In genomic region chr13:110388141-110388943, GRCh38 we compare ENCODE assay signal across 9 cellular contexts.
A peak's percentile ranks its signal among the peaks of the same experiment; 100 is the strongest.
DNase-seq lines count a peak whose midpoint lies in the region; ATAC-seq, FAIRE-seq and TF ChIP-seq lines count a peak whose summit lies in the region.
"Had no signal": no experiment of that assay in that cellular context is flagged by ENCODE, and none has a peak within 500 bp of the region (broad histone marks: within the 10 kb centered on the region; RNA-seq: fewer than 3 reads in every experiment).

No MANE protein-coding gene starts in this region.

- H3K9ac ChIP-seq in parathyroid adenoma = no peak overlapping the region

- no peak overlapping the region for H3K27ac Mint-ChIP-seq in activated CD4-positive, alpha-beta T cell treated with anti-CD3 and anti-CD28 coated beads for 36 hours
- H3K27ac Mint-ChIP-seq in activated CD8-positive, alpha-beta memory T cell treated with anti-CD3 and anti-CD28 coated beads, Interleukin-2, amount 10 ng/mL, durations not matched to agents 7 days and 5 days = no peak overlapping the region

- H3K9me3 Mint-ChIP-seq in activated CD4-positive, alpha-beta T cell treated with anti-CD3 and anti-CD28 coated beads for 36 hours (ENCODE audit: low read depth) = peaks cover 6% of the 10 kb centered on the region
- peaks cover 10% of the 10 kb centered on the region for H3K9me3 Mint-ChIP-seq in activated CD8-positive, alpha-beta memory T cell treated with anti-CD3 and anti-CD28 coated beads, Interleukin-2, amount 10 ng/mL, durations not matched to agents 7 days and 5 days (ENCODE audit: low read depth)

- peak overlapping the region; percentile 1 for H3K4me2 ChIP-seq in parathyroid adenoma (ENCODE audit: low read length)

- no peaks in the 10 kb centered on the region for H3K36me3 ChIP-seq in parathyroid adenoma (ENCODE audit: control insufficient read depth, insufficient read depth, low read length)

- H3K79me2 ChIP-seq in parathyroid adenoma = no peaks in the 10 kb centered on the region

- peak; percentile 93 for DNase-seq in DMS79 (lab: John Stamatoyannopoulos, UW)
- DNase-seq in NCI-H526 treated with DMSO at 0.1 percent for 48 hours (lab: John Stamatoyannopoulos, UW) = peak; percentile 45
- DNase-seq in fibroblast of peridontal ligament (ENCODE audit: extremely low read depth) = peak; percentile 83
- DNase-seq in activated CD4-positive, alpha-beta T cell treated with anti-CD3 and anti-CD28 coated beads, Interleukin-2, amount 50 U/mL, for 1 hour = no peak
- DNase-seq in activated CD4-positive, alpha-beta T cell treated with anti-CD3 and anti-CD28 coated beads for 36 hours = no peak
- DNase-seq in activated CD8-positive, alpha-beta memory T cell treated with anti-CD3 and anti-CD28 coated beads, Interleukin-2, amount 10 ng/mL, durations not matched to agents 7 days and 5 days = no peak
- DNase-seq in D721Med (ENCODE audit: insufficient read length, low spot score) = no peak
- DNase-seq: activated CD4-positive, alpha-beta T cell treated with anti-CD3 and anti-CD28 coated beads, Interleukin-2, amount 50 U/mL, for 4 hours had no signal

- POLR2A ChIA-PET in activated CD4-positive, alpha-beta T cell treated with anti-CD3 and anti-CD28 coated beads for 36 hours (lab: Charles Lee) = no interaction called here

- FAIRE-seq in D721Med (lab: Jason Lieb, UNC) = no peak

- H3K4me1 Mint-ChIP-seq in activated CD4-positive, alpha-beta T cell treated with anti-CD3 and anti-CD28 coated beads for 36 hours = peaks cover 8% of the 10 kb centered on the region
- H3K4me1 Mint-ChIP-seq in activated CD8-positive, alpha-beta memory T cell treated with anti-CD3 and anti-CD28 coated beads, Interleukin-2, amount 10 ng/mL, durations not matched to agents 7 days and 5 days = peaks cover 3% of the 10 kb centered on the region

- peaks cover 35% of the 10 kb centered on the region for H3K27me3 Mint-ChIP-seq in activated CD4-positive, alpha-beta T cell treated with anti-CD3 and anti-CD28 coated beads for 36 hours
- peaks cover 41% of the 10 kb centered on the region for H3K27me3 Mint-ChIP-seq in activated CD8-positive, alpha-beta memory T cell treated with anti-CD3 and anti-CD28 coated beads, Interleukin-2, amount 10 ng/mL, durations not matched to agents 7 days and 5 days

- no peaks in the 10 kb centered on the region for H3K27me3 ChIP-seq in parathyroid adenoma (ENCODE audit: control insufficient read depth, insufficient read depth, low read length)

- no peak overlapping the region for H3K4me3 ChIP-seq in parathyroid adenoma (ENCODE audit: low read depth, low read length)

- H3K27ac ChIP-seq in parathyroid adenoma = peak overlapping the region; percentile 53

- CTCF ChIA-PET in activated CD4-positive, alpha-beta T cell treated with anti-CD3 and anti-CD28 coated beads for 36 hours (lab: Charles Lee) = interaction anchor here (0.6 kb wide), 1 partner anchor 1487 kb away, joined by 4 read pairs; no protein-coding TSS in a partner anchor
- CTCF ChIA-PET in activated CD8-positive, alpha-beta memory T cell treated with anti-CD3 and anti-CD28 coated beads, Interleukin-2, amount 10 ng/mL, durations not matched to agents 7 days and 5 days (lab: Charles Lee) = no interaction called here

- H3K4me3 Mint-ChIP-seq in activated CD4-positive, alpha-beta T cell treated with anti-CD3 and anti-CD28 coated beads for 36 hours = no peak overlapping the region
- H3K4me3 Mint-ChIP-seq in activated CD8-positive, alpha-beta memory T cell treated with anti-CD3 and anti-CD28 coated beads, Interleukin-2, amount 10 ng/mL, durations not matched to agents 7 days and 5 days = no peak overlapping the region

- peaks cover 8% of the 10 kb centered on the region for H3K4me1 ChIP-seq in parathyroid adenoma

- H2AFZ ChIP-seq in parathyroid adenoma = peak overlapping the region; percentile 56

- TF ChIP-seq CTCF in parathyroid adenoma (IDR thresholded peaks at IDR 0.05) = no peak
- no peak for TF ChIP-seq CTCF in D721Med (IDR thresholded peaks at IDR 0.05; ENCODE audit: insufficient read depth, missing control alignments)

- intact Hi-C loops in activated CD4-positive, alpha-beta T cell treated with anti-CD3 and anti-CD28 coated beads for 36 hours (cut with DNase I, micrococcal nuclease) = loop anchor here in 1 of 2 experiments (10.0 kb wide), 1 partner anchor 254 kb away; no protein-coding TSS in a partner anchor

- no peaks in the 10 kb centered on the region for H3K36me3 Mint-ChIP-seq in activated CD4-positive, alpha-beta T cell treated with anti-CD3 and anti-CD28 coated beads for 36 hours (ENCODE audit: low read depth)
- peaks cover 3% of the 10 kb centered on the region for H3K36me3 Mint-ChIP-seq in activated CD8-positive, alpha-beta memory T cell treated with anti-CD3 and anti-CD28 coated beads, Interleukin-2, amount 10 ng/mL, durations not matched to agents 7 days and 5 days

- H3K9me3 ChIP-seq in parathyroid adenoma (ENCODE audit: control insufficient read depth, low read length) = no peaks in the 10 kb centered on the region

- no peak for ATAC-seq in activated CD4-positive, alpha-beta T cell treated with anti-CD3 and anti-CD28 coated beads for 36 hours
- ATAC-seq in activated CD8-positive, alpha-beta memory T cell treated with anti-CD3 and anti-CD28 coated beads, Interleukin-2, amount 10 ng/mL, durations not matched to agents 7 days and 5 days = no peak

Comparison
In these comparisons a context has a peak if more than half of its experiments do, and no peak if none do; other contexts are left out.
1. DNase-seq: peak in DMS79 (single experiment), NCI-H526 treated with DMSO at 0.1 percent for 48 hours (single experiment) and fibroblast of peridontal ligament (single experiment); none in activated CD4-positive, alpha-beta T cell treated with anti-CD3 and anti-CD28 coated beads, Interleukin-2, amount 50 U/mL, for 1 hour (single experiment), activated CD4-positive, alpha-beta T cell treated with anti-CD3 and anti-CD28 coated beads for 36 hours (single experiment), activated CD8-positive, alpha-beta memory T cell treated with anti-CD3 and anti-CD28 coated beads, Interleukin-2, amount 10 ng/mL, durations not matched to agents 7 days and 5 days (single experiment) and D721Med (single experiment).